In genomic region chr9:19102631-19103345, GRCh38 we compare ENCODE assay signal across 8 cellular contexts. TPM values are rescaled to one million over a fixed set of nuclear protein-coding genes. Genes with fewer than 3 reads are reported as not detected.
A peak's percentile ranks its signal among the peaks of the same experiment; 100 is the strongest.
DNase-seq lines count a peak whose midpoint lies in the region; ATAC-seq, FAIRE-seq and TF ChIP-seq lines count a peak whose summit lies in the region.

HAUS6 (minus strand) TSS chr9:19102904; CDS start chr9:19102651, 253 bp downstream.

- H3K79me1 ChIP-seq in H9 (ENCODE audit: insufficient read depth, low read depth, low read length, poor library complexity, severe bottlenecking): peaks cover 10% of the 10 kb centered on the region

- H3K9me3 ChIP-seq in H9 (ENCODE audit: control insufficient read depth, low read depth, low read length) (no peaks in the 10 kb centered on the region), MG63 (no peaks in the 10 kb centered on the region)

- peak within 1 kb of the TSS; percentile 72 for H3K4me2 ChIP-seq in H9 (ENCODE audit: insufficient read depth, insufficient read length, low read length)

- TF ChIP-seq CTCF in H9 (conservative IDR thresholded peaks at IDR 0.05) (peak; percentile 53), fibroblast of pulmonary artery (IDR thresholded peaks at IDR 0.05; ENCODE audit: low read length, missing control alignments) (peak; percentile 41)

- H3K4me3 ChIP-seq in MG63 (peak within 1 kb of the TSS; percentile 67), fibroblast of pulmonary artery (replicated peaks; ENCODE audit: low read depth, low read length) (peak within 1 kb of the TSS; percentile 64)

- peak; percentile 97 for DNase-seq in H9
- peak; percentile 99 for DNase-seq in MG63
- DNase-seq in SHP77 treated with DMSO at 0.1 percent for 48 hours (lab: John Stamatoyannopoulos, UW): peak; percentile 71
- peak; percentile 94 for DNase-seq in activated effector memory CD4-positive, alpha-beta T cell treated with anti-CD3 and anti-CD28 coated beads, Interleukin-2, amount 50 U/mL, for 16 hours
- DNase-seq in fibroblast of pulmonary artery (ENCODE audit: low read depth): peak; percentile 98
- peak; percentile 98 for DNase-seq in natural killer cell treated with Interleukin-12 subunit alpha and Interleukin-12 subunit beta and Interleukin-15 and Interleukin-18, amount 100 ng/mL, for 72 hours (ENCODE audit: low spot score)
- DNase-seq in stimulated activated naive CD8-positive, alpha-beta T cell treated with anti-CD3 and anti-CD28 coated beads, Interleukin-15, Interleukin-2, amounts not matched to agents 100 U/mL and 50 U/mL, for 24 hours: peak; percentile 94

- H3K4ac ChIP-seq in H9 (ENCODE audit: low read depth, low read length): no peak within 1 kb of the TSS

- no peak within 1 kb of the TSS for H4K8ac ChIP-seq in H9 (replicated peaks; ENCODE audit: insufficient read length, low read depth, low read length)

- no peak within 1 kb of the TSS for H3K23ac ChIP-seq in H9 (ENCODE audit: insufficient read length, low read depth, low read length)

- H3K23me2 ChIP-seq in H9 (ENCODE audit: insufficient read length, low read depth, low read length, poor library complexity, severe bottlenecking): no peaks in the 10 kb centered on the region

- H3K9ac ChIP-seq in H9 (ENCODE audit: extremely low read depth, insufficient read length, low read length): peak within 1 kb of the TSS; percentile 96

- H3K27me3 Mint-ChIP-seq in H9 (ENCODE audit: low read depth): no peaks in the 10 kb centered on the region
- no peaks in the 10 kb centered on the region for H3K27me3 Mint-ChIP-seq in natural killer cell treated with Interleukin-12 subunit alpha and Interleukin-12 subunit beta and Interleukin-15 and Interleukin-18, amount 100 ng/mL, for 72 hours

- no peak within 1 kb of the TSS for H2BK120ac ChIP-seq in H9 (ENCODE audit: low read depth, low read length, poor library complexity, severe bottlenecking)

- peak within 1 kb of the TSS; percentile 87 to 98 (median 98) for H3K27ac Mint-ChIP-seq in H9
- H3K27ac Mint-ChIP-seq in natural killer cell treated with Interleukin-12 subunit alpha and Interleukin-12 subunit beta and Interleukin-15 and Interleukin-18, amount 100 ng/mL, for 72 hours: peak within 1 kb of the TSS; percentile 90 to 97

- H4K91ac ChIP-seq in H9 (ENCODE audit: insufficient read length, low read depth, low read length): no peak within 1 kb of the TSS

- no CpG with 5 or more reads among the region's 46 CpGs for WGBS in H9 (ENCODE audit: extremely low coverage, insufficient read length, low lambda C conversion rate)

- peaks cover 19% of the 10 kb centered on the region; the same call in 1 of the 2 replicates for H3K79me2 ChIP-seq in H9 (ENCODE audit: insufficient read depth, low read length)

- H3K4me1 ChIP-seq in H9 (ENCODE audit: insufficient read depth, low read length): no peaks in the 10 kb centered on the region; the same call in 1 of the 2 replicates

- peaks cover 5 to 23% (median 23%) of the 10 kb centered on the region in 3 experiments; a peak in 6 of 7 replicates for H3K36me3 Mint-ChIP-seq in H9 (ENCODE audit: insufficient read depth in 1 of 3, low read depth in 3 of 3)
- H3K36me3 Mint-ChIP-seq in natural killer cell treated with Interleukin-12 subunit alpha and Interleukin-12 subunit beta and Interleukin-15 and Interleukin-18, amount 100 ng/mL, for 72 hours: peaks cover 6% of the 10 kb centered on the region

- H2BK12ac ChIP-seq in H9 (ENCODE audit: insufficient read length, low read depth, low read length): no peak within 1 kb of the TSS

- no peaks in the 10 kb centered on the region for H3K9me3 Mint-ChIP-seq in H9
- H3K9me3 Mint-ChIP-seq in natural killer cell treated with Interleukin-12 subunit alpha and Interleukin-12 subunit beta and Interleukin-15 and Interleukin-18, amount 100 ng/mL, for 72 hours: no peaks in the 10 kb centered on the region

- ATAC-seq in natural killer cell treated with Interleukin-12 subunit alpha and Interleukin-12 subunit beta and Interleukin-15 and Interleukin-18, amount 100 ng/mL, for 72 hours: peak; percentile 99
- ATAC-seq in stimulated activated naive CD8-positive, alpha-beta T cell treated with anti-CD3 and anti-CD28 coated beads, Interleukin-15, Interleukin-2, amounts not matched to agents 100 U/mL and 50 U/mL, for 24 hours: peak; percentile 99

- H4K20me1 ChIP-seq in H9 (ENCODE audit: control insufficient read depth, insufficient read depth, insufficient read length): no peaks in the 10 kb centered on the region

- no peak within 1 kb of the TSS for H2BK20ac ChIP-seq in H9 (ENCODE audit: low read depth, low read length, poor library complexity, severe bottlenecking)

- H3K27me3 ChIP-seq in H9 (ENCODE audit: insufficient read depth, low read length) (no peaks in the 10 kb centered on the region), MG63 (no peaks in the 10 kb centered on the region)

- H2BK5ac ChIP-seq in H9 (ENCODE audit: insufficient read length, low read length): no peak within 1 kb of the TSS

- H3K36me3 ChIP-seq in MG63: peaks cover 30% of the 10 kb centered on the region

- peak within 1 kb of the TSS; percentile 96 to 98 for H3K4me3 Mint-ChIP-seq in H9
- H3K4me3 Mint-ChIP-seq in natural killer cell treated with Interleukin-12 subunit alpha and Interleukin-12 subunit beta and Interleukin-15 and Interleukin-18, amount 100 ng/mL, for 72 hours: peak within 1 kb of the TSS; percentile 96

- H3K27ac ChIP-seq in H9 (ENCODE audit: insufficient read length, low read depth, low read length): no peak within 1 kb of the TSS

- H4K5ac ChIP-seq in H9 (ENCODE audit: insufficient read length, low read depth, low read length): peak within 1 kb of the TSS; percentile 4

- H3K4me1 Mint-ChIP-seq in H9: peaks cover 13 to 16% of the 10 kb centered on the region in 2 experiments
- peaks cover 12 to 14% of the 10 kb centered on the region in 2 donors for H3K4me1 Mint-ChIP-seq in natural killer cell treated with Interleukin-12 subunit alpha and Interleukin-12 subunit beta and Interleukin-15 and Interleukin-18, amount 100 ng/mL, for 72 hours (ENCODE audit: low read depth in 2 of 2)

- no peak within 1 kb of the TSS for H3T11ph ChIP-seq in H9 (ENCODE audit: low read length)

- peak; percentile 83 for FAIRE-seq in G401.6 (lab: Jason Lieb, UNC)

- no peak within 1 kb of the TSS for H2AK5ac ChIP-seq in H9 (ENCODE audit: insufficient read length, low read length)

- H3K18ac ChIP-seq in H9 (ENCODE audit: insufficient read length, low read depth, low read length): no peak within 1 kb of the TSS

- no peak within 1 kb of the TSS for H3K56ac ChIP-seq in H9 (ENCODE audit: insufficient read length, low read depth, low read length)

- H2AFZ ChIP-seq in H9 (ENCODE audit: low read length): no peak within 1 kb of the TSS

- H3K14ac ChIP-seq in H9 (ENCODE audit: insufficient read depth, low read length): peak within 1 kb of the TSS; percentile 89

- H2BK15ac ChIP-seq in H9 (ENCODE audit: low read depth, low read length): no peak within 1 kb of the TSS

RNA-seq across cellular contexts. Expression of gene HAUS6, which starts in this region (rescaled TPM):
- total RNA-seq in H9 (2021): 41.2 and 42.3 TPM in 2 replicates
- 22.9 and 41.9 TPM in 2 replicates for total RNA-seq in MG63 (2014; rRNA removed; shearing (Covaris generic); ENCODE audit: low replicate concordance)
- 10 to 100 TPM; 26.2 to 41.8 TPM for total RNA-seq in natural killer cell treated with Interleukin-12 subunit alpha and Interleukin-12 subunit beta and Interleukin-15 and Interleukin-18, amount 100 ng/mL, for 72 hours
